Comparison of ENCODE assay signal across 1 cellular context in genomic region chr11:126158054-126158791, GRCh38.
TF ChIP-seq lines count a peak whose summit lies in the region.

No MANE protein-coding gene starts in this region.

TF ChIP-seq in HepG2, 621 proteins besides CTCF, POLR2A, EP300 and RAD21 (continued from another document and continues in another):
- 0 out of 2 replicates have a peak, but pooled peaks have one; percentile 34 for TF ChIP-seq HNF1A (IDR thresholded peaks at IDR 0.05; ENCODE audit: low read depth)
- TF ChIP-seq HNF1A (CRISPR knock-in tag; IDR thresholded peaks at IDR 0.05; ENCODE audit: borderline replicate concordance) = peak; percentile 45; the same call in 1 of the 2 replicates
- peak; percentile 64 for TF ChIP-seq HDAC2 (CRISPR knock-in tag; IDR thresholded peaks at IDR 0.05)
- peak; percentile 70 for TF ChIP-seq PATZ1 (CRISPR knock-in tag; IDR thresholded peaks at IDR 0.05)
- TF ChIP-seq RFX1 (IDR thresholded peaks at IDR 0.05) = no peak
- TF ChIP-seq RBFOX2 (IDR thresholded peaks at IDR 0.05; ENCODE audit: low read depth, low read length) = 0 out of 2 replicates have a peak, but pooled peaks have one; percentile 18
- TF ChIP-seq PITX1 (CRISPR knock-in tag; IDR thresholded peaks at IDR 0.05) = peak; percentile 83; the same call in 1 of the 2 replicates
- TF ChIP-seq, protein P1, sequence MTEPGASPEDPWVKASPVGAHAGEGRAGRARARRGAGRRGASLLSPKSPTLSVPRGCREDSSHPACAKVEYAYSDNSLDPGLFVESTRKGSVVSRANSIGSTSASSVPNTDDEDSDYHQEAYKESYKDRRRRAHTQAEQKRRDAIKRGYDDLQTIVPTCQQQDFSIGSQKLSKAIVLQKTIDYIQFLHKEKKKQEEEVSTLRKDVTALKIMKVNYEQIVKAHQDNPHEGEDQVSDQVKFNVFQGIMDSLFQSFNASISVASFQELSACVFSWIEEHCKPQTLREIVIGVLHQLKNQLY (CRISPR knock-in tag; IDR thresholded peaks at IDR 0.05) = no peak
- peak; percentile 56; the same call in 1 of the 2 replicates for TF ChIP-seq HMG20A (CRISPR knock-in tag; IDR thresholded peaks at IDR 0.05; ENCODE audit: borderline replicate concordance)
- 0 out of 2 replicates have a peak, but pooled peaks have one; percentile 56 for TF ChIP-seq ZNF614 (CRISPR knock-in tag; IDR thresholded peaks at IDR 0.05; ENCODE audit: borderline replicate concordance)
- TF ChIP-seq PRDM10 (CRISPR knock-in tag; IDR thresholded peaks at IDR 0.05; ENCODE audit: low read depth) = 0 out of 2 replicates have a peak, but pooled peaks have one; percentile 39
- TF ChIP-seq RCOR2 (CRISPR knock-in tag; IDR thresholded peaks at IDR 0.05) = peak; percentile 50; the same call in 1 of the 2 replicates
- peak; percentile 40; the same call in 1 of the 2 replicates for TF ChIP-seq UBTF (CRISPR knock-in tag; IDR thresholded peaks at IDR 0.05)
- no peak for TF ChIP-seq ZNF792 (CRISPR knock-in tag; IDR thresholded peaks at IDR 0.05)
- 0 out of 2 replicates have a peak, but pooled peaks have one; percentile 31 for TF ChIP-seq TCF7 (IDR thresholded peaks at IDR 0.05; ENCODE audit: low read depth)
- TF ChIP-seq, protein P2, sequence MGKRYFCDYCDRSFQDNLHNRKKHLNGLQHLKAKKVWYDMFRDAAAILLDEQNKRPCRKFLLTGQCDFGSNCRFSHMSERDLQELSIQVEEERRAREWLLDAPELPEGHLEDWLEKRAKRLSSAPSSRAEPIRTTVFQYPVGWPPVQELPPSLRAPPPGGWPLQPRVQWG (CRISPR knock-in tag; IDR thresholded peaks at IDR 0.05; ENCODE audit: borderline replicate concordance, low read depth) = no peak
- no peak for TF ChIP-seq GABPB1 (CRISPR knock-in tag; IDR thresholded peaks at IDR 0.05)
- TF ChIP-seq ZFP82 (CRISPR knock-in tag; IDR thresholded peaks at IDR 0.05; ENCODE audit: borderline replicate concordance) = no peak
- peak; percentile 91 for TF ChIP-seq ZNF3 (CRISPR knock-in tag; IDR thresholded peaks at IDR 0.05)
- peak; percentile 99 for TF ChIP-seq ZNF770 (CRISPR knock-in tag; IDR thresholded peaks at IDR 0.05)
- 0 out of 2 replicates have a peak, but pooled peaks have one; percentile 28 for TF ChIP-seq POLR2G (IDR thresholded peaks at IDR 0.05; ENCODE audit: low read depth, low read length)
- no peak for TF ChIP-seq SOX6 (IDR thresholded peaks at IDR 0.05)
- TF ChIP-seq SOX6 (CRISPR knock-in tag; IDR thresholded peaks at IDR 0.05) = peak; percentile 85
- TF ChIP-seq SOX5 (CRISPR knock-in tag; IDR thresholded peaks at IDR 0.05; ENCODE audit: borderline replicate concordance) = peak; percentile 45; the same call in 1 of the 2 replicates
- TF ChIP-seq HIC2 (CRISPR knock-in tag; IDR thresholded peaks at IDR 0.05; ENCODE audit: low read depth) = 0 out of 2 replicates have a peak, but pooled peaks have one; percentile 12
- TF ChIP-seq MYPOP (CRISPR knock-in tag; IDR thresholded peaks at IDR 0.05) = 0 out of 2 replicates have a peak, but pooled peaks have one; percentile 53
- TF ChIP-seq FOXA1 (IDR thresholded peaks at IDR 0.05) = no peak
- TF ChIP-seq FOXA1 (CRISPR knock-in tag; IDR thresholded peaks at IDR 0.05) = peak; percentile 74
- 0 out of 2 replicates have a peak, but pooled peaks have one; percentile 37 for TF ChIP-seq ELF4 (CRISPR knock-in tag; IDR thresholded peaks at IDR 0.05; ENCODE audit: borderline replicate concordance)
- 0 out of 2 replicates have a peak, but pooled peaks have one; percentile 22 for TF ChIP-seq KDM5B (CRISPR knock-in tag; IDR thresholded peaks at IDR 0.05; ENCODE audit: borderline replicate concordance)
- TF ChIP-seq NR2F2 (IDR thresholded peaks at IDR 0.05; ENCODE audit: borderline replicate concordance, low read depth) = peak; percentile 56; the same call in 1 of the 2 replicates
- TF ChIP-seq NR2F6 (IDR thresholded peaks at IDR 0.05) = peak; percentile 76
- peak; percentile 75 for TF ChIP-seq NR2F6 (CRISPR knock-in tag; IDR thresholded peaks at IDR 0.05)
- TF ChIP-seq FOXJ3 (CRISPR knock-in tag; IDR thresholded peaks at IDR 0.05; ENCODE audit: borderline replicate concordance) = peak; percentile 42; the same call in 1 of the 2 replicates
- peak; percentile 37; the same call in 1 of the 2 replicates for TF ChIP-seq FOSL2 (CRISPR knock-in tag; IDR thresholded peaks at IDR 0.05)
- peak; percentile 43; the same call in 1 of the 2 replicates for TF ChIP-seq ZKSCAN5 (CRISPR knock-in tag; IDR thresholded peaks at IDR 0.05)
- no peak for TF ChIP-seq HMG20B (CRISPR knock-in tag; conservative IDR thresholded peaks at IDR 0.05)
- no peak for TF ChIP-seq ZSCAN21 (CRISPR knock-in tag; IDR thresholded peaks at IDR 0.05; ENCODE audit: borderline replicate concordance)
